Comparison of ENCODE assay signal across 21 cellular contexts in genomic region chr12:114919479-114919878, GRCh38.
DNase-seq lines count a peak whose midpoint lies in the region; ATAC-seq, FAIRE-seq and TF ChIP-seq lines count a peak whose summit lies in the region.
"Had no signal": no experiment of that assay in that cellular context is flagged by ENCODE, and none has a peak within 500 bp of the region (broad histone marks: within the 10 kb centered on the region; RNA-seq: fewer than 3 reads in every experiment).

No MANE protein-coding gene starts in this region.

- BruUV-seq in PC-9 (replicated peaks; lab: Mats Ljungman, UMichigan) = no TSS peak

- no peak for DNase-seq in SK-N-SH
- DNase-seq in PC-9 = no peak
- no peak for DNase-seq in transverse colon
- DNase-seq in kidney = no peak
- no peak for DNase-seq in right atrium auricular region (ENCODE audit: low spot score)
- DNase-seq: DMS 273 treated with DMSO at 0.1 percent for 48 hours, GF-D8, H9, KBM-7, NCI-H1417 treated with DMSO at 0.1 percent for 48 hours, NCI-H1930, NCI-H2171 treated with DMSO at 0.1 percent for 48 hours, NCI-H446 treated with DMSO at 0.1 percent for 48 hours, NCI-H774 had no signal

- no peak for TF ChIP-seq RAD21 in SK-N-SH (IDR thresholded peaks at IDR 0.05; ENCODE audit: low read length)

- H3K27me3 ChIP-seq in SK-N-SH (ENCODE audit: insufficient read depth) (no peaks in the 10 kb centered on the region), PC-9 (ENCODE audit: insufficient read depth, low read depth) (no peaks in the 10 kb centered on the region), transverse colon (no peaks in the 10 kb centered on the region), right atrium auricular region (no peaks in the 10 kb centered on the region)

- H3K4me3 ChIP-seq in SK-N-SH (ENCODE audit: low read depth in 2 of 2, low read length in 1 of 2) = no peak overlapping the region
- H3K4me3 ChIP-seq in PC-9 = no peak overlapping the region
- no peak overlapping the region for H3K4me3 ChIP-seq in mesodermal cell (ENCODE audit: extremely low read depth, insufficient read depth, low read length, poor library complexity, severe bottlenecking)
- no peak overlapping the region for H3K4me3 ChIP-seq in transverse colon
- no peak overlapping the region for H3K4me3 ChIP-seq in kidney (ENCODE audit: low read length in 2 of 2)
- H3K4me3 ChIP-seq in right atrium auricular region = no peak overlapping the region

- CTCF ChIA-PET in SK-N-SH (lab: Yijun Ruan, JAX) = no interaction called here
- CTCF ChIA-PET in PC-9 (lab: Charles Lee) = no interaction called here

- no peak for TF ChIP-seq CTCF in SK-N-SH (IDR thresholded peaks at IDR 0.05)
- no peak for TF ChIP-seq CTCF in PC-9 (conservative IDR thresholded peaks at IDR 0.05)
- TF ChIP-seq CTCF in transverse colon (IDR thresholded peaks at IDR 0.05) = no peak
- no peak for TF ChIP-seq CTCF in kidney (IDR thresholded peaks at IDR 0.05; ENCODE audit: borderline replicate concordance, extremely low read depth, insufficient read depth)
- no peak for TF ChIP-seq CTCF in right atrium auricular region (IDR thresholded peaks at IDR 0.05)

- no peaks in the 10 kb centered on the region for H3K9me2 ChIP-seq in SK-N-SH
- H3K9me2 ChIP-seq in PC-9 (ENCODE audit: insufficient read depth) = no peaks in the 10 kb centered on the region

- H4K20me1 ChIP-seq in SK-N-SH (ENCODE audit: insufficient read depth) (no peaks in the 10 kb centered on the region), PC-9 (ENCODE audit: insufficient read depth) (no peaks in the 10 kb centered on the region)

- H3K4me1 ChIP-seq in SK-N-SH (ENCODE audit: control insufficient read depth in 1 of 2, insufficient read depth in 2 of 2, low read depth in 1 of 2, low read length in 1 of 2) (no peaks in the 10 kb centered on the region; a peak in 1 of 4 replicates), PC-9 (replicated peaks; ENCODE audit: insufficient read depth) (peaks cover 57% of the 10 kb centered on the region), mesodermal cell (ENCODE audit: control insufficient read depth, insufficient read depth, low read length, poor library complexity, severe bottlenecking) (peaks cover 21% of the 10 kb centered on the region), transverse colon (peaks cover 0 to 11% (median under 1%) of the 10 kb centered on the region in 4 donors), kidney (ENCODE audit: control insufficient read depth in 1 of 2, insufficient read depth in 1 of 2, low read depth in 1 of 2, low read length in 2 of 2) (no peaks in the 10 kb centered on the region), right atrium auricular region (peaks cover 0 to 10% of the 10 kb centered on the region in 2 donors)

- H3K79me2 ChIP-seq in SK-N-SH (ENCODE audit: insufficient read depth) = no peaks in the 10 kb centered on the region
- no peaks in the 10 kb centered on the region for H3K79me2 ChIP-seq in PC-9 (ENCODE audit: low read depth)

- FAIRE-seq in kidney (lab: Jason Lieb, UNC) = no peak
- FAIRE-seq: GM12891, GM18507 had no signal

- H3K9me3 ChIP-seq in SK-N-SH (no peaks in the 10 kb centered on the region), PC-9 (ENCODE audit: insufficient read depth, low read depth) (peaks cover 5% of the 10 kb centered on the region; the same call in 1 of the 2 replicates), mesodermal cell (ENCODE audit: control insufficient read depth, low read length) (peaks cover 4% of the 10 kb centered on the region), transverse colon (no peaks in the 10 kb centered on the region), kidney (ENCODE audit: control insufficient read depth in 1 of 2, low read length in 2 of 2) (peaks cover 0 to 8% of the 10 kb centered on the region in 2 donors), right atrium auricular region (peaks cover 0 to 10% of the 10 kb centered on the region in 2 donors)

- H3K4me2 ChIP-seq in SK-N-SH (no peak overlapping the region), PC-9 (peak overlapping the region; percentile 32)

- intact Hi-C loops in PC-9 (cut with micrococcal nuclease; ENCODE audit: unreplicated experiment) (no loop called here), transverse colon (cut with DNase I; ENCODE audit: low total_unique reads) (no loop called here), kidney (cut with DNase I) (no loop called here)

- H3K27ac ChIP-seq in SK-N-SH (ENCODE audit: low read depth in 2 of 2, low read length in 1 of 2) (no peak overlapping the region), PC-9 (peak overlapping the region; percentile 79), mesodermal cell (ENCODE audit: low read depth, low read length, severe bottlenecking) (peak overlapping the region; percentile 77), transverse colon (peak overlapping the region in 3 of 4 donors; percentile 23 to 43 (median 27)), kidney (ENCODE audit: low read depth in 2 of 2, low read length in 2 of 2) (no peak overlapping the region), right atrium auricular region (no peak overlapping the region)
- H3K27ac ChIP-seq: C4-2B, HL-60 had no signal

- ATAC-seq in SK-N-SH treated with all-trans-retinoic acid at 6 μM for 48 hours (no peak), HG03565 (IDR thresholded peaks at IDR 0.05; ENCODE audit: unreplicated experiment) (no peak)

- POLR2A ChIA-PET in SK-N-SH (lab: Yijun Ruan, JAX) = no interaction called here
- POLR2A ChIA-PET in PC-9 (lab: Charles Lee; ENCODE audit: unreplicated experiment) = no interaction called here

- H2AFZ ChIP-seq in SK-N-SH (ENCODE audit: low read depth) (0 out of 2 replicates have a peak overlapping the region, but pooled peaks have one; percentile 3), PC-9 (no peak overlapping the region; the same call in 1 of the 2 replicates)

- 75% methylated on average over 7 of the region's 8 CpGs for WGBS in SK-N-SH (ENCODE audit: low lambda C conversion rate)
- WGBS in mesodermal cell (ENCODE audit: insufficient coverage in 2 of 2), 2 experiments = 74 to 94% methylated on average over 3 to 4 of the region's 8 CpGs
- 63 to 67% methylated on average over 1 to 8 of the region's 8 CpGs for WGBS in transverse colon (ENCODE audit: low coverage in 1 of 2), 2 donors

- no peak for TF ChIP-seq POLR2A in transverse colon (IDR thresholded peaks at IDR 0.05)

- H3F3A ChIP-seq in SK-N-SH (replicated peaks; ENCODE audit: insufficient read depth) (no peaks in the 10 kb centered on the region), PC-9 (ENCODE audit: insufficient read depth, low read depth) (peaks cover 10% of the 10 kb centered on the region; the same call in 1 of the 2 replicates)

- no peak overlapping the region for H3K9ac ChIP-seq in SK-N-SH
- H3K9ac ChIP-seq in kidney (ENCODE audit: low read length in 2 of 2) = no peak overlapping the region

- in situ Hi-C loops in transverse colon (cut with MboI; ENCODE audit: low pct_ligation_motif_present in 1 of 4, low pct_unique_long_range_greater_than_20kb in 1 of 4, low sequenced_read_pairs in 3 of 4) = no loop called here

- H3K36me3 ChIP-seq in SK-N-SH (replicated peaks in 1 of 2; ENCODE audit: control insufficient read depth in 1 of 2, insufficient read depth in 2 of 2, low read length in 1 of 2) = no peaks in the 10 kb centered on the region
- no peaks in the 10 kb centered on the region for H3K36me3 ChIP-seq in PC-9 (ENCODE audit: low read depth)
- H3K36me3 ChIP-seq in mesodermal cell (ENCODE audit: control insufficient read depth, insufficient read depth, low read length) = no peaks in the 10 kb centered on the region
- no peaks in the 10 kb centered on the region for H3K36me3 ChIP-seq in transverse colon
- H3K36me3 ChIP-seq in kidney (ENCODE audit: control insufficient read depth in 1 of 2, insufficient read depth in 2 of 2, low read length in 2 of 2) = no peaks in the 10 kb centered on the region
- no peaks in the 10 kb centered on the region for H3K36me3 ChIP-seq in right atrium auricular region

- no peak for TF ChIP-seq EP300 in SK-N-SH (IDR thresholded peaks at IDR 0.05; ENCODE audit: borderline replicate concordance in 1 of 2, low read depth in 1 of 2, low read length in 1 of 2)
- no peak for TF ChIP-seq EP300 in transverse colon (IDR thresholded peaks at IDR 0.05; ENCODE audit: low read depth)

TF ChIP-seq in SK-N-SH, 30 proteins besides CTCF, POLR2A, EP300 and RAD21 (continues in another document):
- TF ChIP-seq, protein P1, sequence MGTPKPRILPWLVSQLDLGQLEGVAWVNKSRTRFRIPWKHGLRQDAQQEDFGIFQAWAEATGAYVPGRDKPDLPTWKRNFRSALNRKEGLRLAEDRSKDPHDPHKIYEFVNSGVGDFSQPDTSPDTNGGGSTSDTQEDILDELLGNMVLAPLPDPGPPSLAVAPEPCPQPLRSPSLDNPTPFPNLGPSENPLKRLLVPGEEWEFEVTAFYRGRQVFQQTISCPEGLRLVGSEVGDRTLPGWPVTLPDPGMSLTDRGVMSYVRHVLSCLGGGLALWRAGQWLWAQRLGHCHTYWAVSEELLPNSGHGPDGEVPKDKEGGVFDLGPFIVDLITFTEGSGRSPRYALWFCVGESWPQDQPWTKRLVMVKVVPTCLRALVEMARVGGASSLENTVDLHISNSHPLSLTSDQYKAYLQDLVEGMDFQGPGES (IDR thresholded peaks at IDR 0.05; ENCODE audit: low read depth, low read length) = no peak
- no peak for TF ChIP-seq NRF1 (IDR thresholded peaks at IDR 0.05; ENCODE audit: low read depth, low read length)
- no peak for TF ChIP-seq TEAD4 (IDR thresholded peaks at IDR 0.05; ENCODE audit: borderline replicate concordance, insufficient read depth)

TF ChIP-seq in SK-N-SH treated with all-trans-retinoic acid at 6 μM for 48 hours, 23 proteins besides CTCF, POLR2A, EP300 and RAD21:
- TF ChIP-seq ISL1 (CRISPR knock-in tag; IDR thresholded peaks at IDR 0.05) (no peak), ARNTL (CRISPR knock-in tag; IDR thresholded peaks at IDR 0.05; ENCODE audit: borderline replicate concordance, low read depth) (no peak), CSDC2 (CRISPR knock-in tag; IDR thresholded peaks at IDR 0.05) (no peak), GLIS3 (CRISPR knock-in tag; IDR thresholded peaks at IDR 0.05) (no peak)
TF ChIP-seq in SK-N-SH treated with all-trans-retinoic acid at 6 μM for 48 hours: peak in this region for 0.

Comparison
In these comparisons a context has a peak if more than half of its experiments do, and no peak if none do; other contexts are left out.
1. H3K27ac ChIP-seq: peak in PC-9 (single experiment), mesodermal cell (single experiment) and transverse colon (3 of 4); none in SK-N-SH (0 of 2), kidney (0 of 2) and right atrium auricular region (0 of 2).